ENCODE assay signal across 8 cellular contexts in genomic region chr20:32207626-32208498, GRCh38. TPM values are rescaled to one million over a fixed set of nuclear protein-coding genes. Genes with fewer than 3 reads are reported as not detected.
DNase-seq lines count a peak whose midpoint lies in the region; ATAC-seq and TF ChIP-seq lines count a peak whose summit lies in the region.

A gene with protein sequence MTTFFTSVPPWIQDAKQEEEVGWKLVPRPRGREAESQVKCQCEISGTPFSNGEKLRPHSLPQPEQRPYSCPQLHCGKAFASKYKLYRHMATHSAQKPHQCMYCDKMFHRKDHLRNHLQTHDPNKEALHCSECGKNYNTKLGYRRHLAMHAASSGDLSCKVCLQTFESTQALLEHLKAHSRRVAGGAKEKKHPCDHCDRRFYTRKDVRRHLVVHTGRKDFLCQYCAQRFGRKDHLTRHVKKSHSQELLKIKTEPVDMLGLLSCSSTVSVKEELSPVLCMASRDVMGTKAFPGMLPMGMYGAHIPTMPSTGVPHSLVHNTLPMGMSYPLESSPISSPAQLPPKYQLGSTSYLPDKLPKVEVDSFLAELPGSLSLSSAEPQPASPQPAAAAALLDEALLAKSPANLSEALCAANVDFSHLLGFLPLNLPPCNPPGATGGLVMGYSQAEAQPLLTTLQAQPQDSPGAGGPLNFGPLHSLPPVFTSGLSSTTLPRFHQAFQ (minus strand): TSS chr20:32207743. CDS start chr20:32202178, 5,565 bp downstream.
POFUT1 (plus strand) TSS chr20:32207880; CDS start chr20:32207942, 62 bp downstream.

- H3K4me1 ChIP-seq in right cardiac atrium (ENCODE audit: control insufficient read depth, insufficient read depth, low read length) (peaks cover 19% of the 10 kb centered on the region), rectal smooth muscle tissue (ENCODE audit: control insufficient read depth, insufficient read depth, low read length) (peaks cover 20% of the 10 kb centered on the region), vagina (peaks cover 63% of the 10 kb centered on the region)

- intact Hi-C loops in right cardiac atrium (cut with DNase I), result no loop called here
- intact Hi-C loops in vagina (cut with DNase I), result no loop called here

- no peak for TF ChIP-seq CTCF in vagina (IDR thresholded peaks at IDR 0.05)

- H3K4me3 ChIP-seq in right cardiac atrium (ENCODE audit: low read length) (peak within 1 kb of the TSS; percentile 78), rectal smooth muscle tissue (ENCODE audit: low read length) (peak within 1 kb of the TSS; percentile 94), vagina (peak within 1 kb of the TSS; percentile 100)

- peak; percentile 90 for ATAC-seq in GM18498 (IDR thresholded peaks at IDR 0.05; ENCODE audit: unreplicated experiment)
- ATAC-seq in HG02840 (IDR thresholded peaks at IDR 0.05; ENCODE audit: low FRiP score, unreplicated experiment), result peak; percentile 73
- ATAC-seq in T-helper 17 cell, result peak; percentile 97
- ATAC-seq in right cardiac atrium, result peak; percentile 96 to 98

- 1% methylated on average over 74 of the region's 74 CpGs for WGBS in right cardiac atrium

- H3K27me3 Mint-ChIP-seq in T-helper 17 cell, result no peaks in the 10 kb centered on the region

- peak within 1 kb of the TSS; percentile 99 for H3K27ac Mint-ChIP-seq in T-helper 17 cell

- peaks cover 69% of the 10 kb centered on the region for H3K4me1 Mint-ChIP-seq in T-helper 17 cell

- peak within 1 kb of the TSS; percentile 97 for H3K9ac ChIP-seq in rectal smooth muscle tissue (ENCODE audit: low read length)

- peak within 1 kb of the TSS; percentile 97 for H3K4me3 Mint-ChIP-seq in T-helper 17 cell

- peak in 1 of 2 donors; percentile 48 for TF ChIP-seq POLR2A in vagina (IDR thresholded peaks at IDR 0.05)

- H3K27me3 ChIP-seq in right cardiac atrium (ENCODE audit: control insufficient read depth, insufficient read depth) (no peaks in the 10 kb centered on the region), rectal smooth muscle tissue (ENCODE audit: control insufficient read depth, insufficient read depth, low read length) (no peaks in the 10 kb centered on the region), vagina (no peaks in the 10 kb centered on the region)

- H3K9me3 ChIP-seq in T-helper 17 cell (ENCODE audit: control insufficient read depth, low read length, poor library complexity, severe bottlenecking), result no peaks in the 10 kb centered on the region
- H3K9me3 ChIP-seq in right cardiac atrium (ENCODE audit: control insufficient read depth, low read length), result no peaks in the 10 kb centered on the region
- H3K9me3 ChIP-seq in vagina, result no peaks in the 10 kb centered on the region

- H3K36me3 ChIP-seq in rectal smooth muscle tissue (ENCODE audit: control insufficient read depth, insufficient read depth, low read length), result peaks cover 4% of the 10 kb centered on the region
- H3K36me3 ChIP-seq in vagina, result no peaks in the 10 kb centered on the region

- H3K36me3 Mint-ChIP-seq in T-helper 17 cell (ENCODE audit: low read depth), result peaks cover 7% of the 10 kb centered on the region

- H3K27ac ChIP-seq in right cardiac atrium (ENCODE audit: low read length) (peak within 1 kb of the TSS; percentile 82), rectal smooth muscle tissue (ENCODE audit: low read depth, low read length) (peak within 1 kb of the TSS; percentile 69), vagina (peak within 1 kb of the TSS; percentile 96)

- peak; percentile 42 for DNase-seq in NCI-H1417 treated with DMSO at 0.1 percent for 48 hours (lab: John Stamatoyannopoulos, UW)
- peak; percentile 86 to 90 (median 88) for DNase-seq in T-helper 17 cell
- peak in 55 of 56 donors; percentile 25 to 91 (median 75) for DNase-seq in amygdala (lab: John Stamatoyannopoulos, UW)
- DNase-seq in right cardiac atrium, result peak; percentile 89 to 96 (median 96)
- no peak for DNase-seq in vagina (ENCODE audit: extremely low spot score in 2 of 2)

RNA-seq across cellular contexts. Expression of the first gene that starts in this region (rescaled TPM):
- total RNA-seq in T-helper 17 cell (10 to 100 TPM; 14.9 to 18.9 TPM), right cardiac atrium (1 to 10 TPM; 6.3 to 7.8 (median 6.8) TPM), vagina (8.3 TPM)
- polyA plus RNA-seq in right cardiac atrium, result 4.1 TPM

RNA-seq across cellular contexts. Expression of gene POFUT1, which starts in this region (rescaled TPM):
- total RNA-seq in T-helper 17 cell (10 to 100 TPM; 11.1 to 13.6 TPM), right cardiac atrium (10 to 100 TPM; 27.3 to 29.3 (median 28.0) TPM), vagina (27.7 TPM)
- 16.6 TPM for polyA plus RNA-seq in right cardiac atrium

Comparison
In these comparisons a context has a peak if more than half of its experiments do, and no peak if none do; other contexts are left out.
1. DNase-seq: peak in NCI-H1417 treated with DMSO at 0.1 percent for 48 hours (single experiment), T-helper 17 cell (3 of 3), amygdala (55 of 56) and right cardiac atrium (3 of 3); none in vagina (0 of 2).
2. Peak in every context shown above with its lines, with median percentiles within 50 percentile points of each other: ATAC-seq, H3K27ac ChIP-seq and H3K4me3 ChIP-seq.